Comparison of ENCODE assay signal across 18 cellular contexts in genomic region chr5:8429778-8430758, GRCh38.
DNase-seq lines count a peak whose midpoint lies in the region; ATAC-seq, FAIRE-seq and TF ChIP-seq lines count a peak whose summit lies in the region.
"Had no signal": no experiment of that assay in that cellular context is flagged by ENCODE, and none has a peak within 500 bp of the region (broad histone marks: within the 10 kb centered on the region; RNA-seq: fewer than 3 reads in every experiment).

No MANE protein-coding gene starts in this region.

- no peaks in the 10 kb centered on the region for H3K27me3 ChIP-seq in left ventricle myocardium inferior (ENCODE audit: low read depth)
- H3K27me3 ChIP-seq in H1 (replicated peaks in 1 of 4; ENCODE audit: control insufficient read depth in 3 of 4, extremely low read depth in 1 of 4, insufficient read depth in 3 of 4, low read length in 3 of 4) = no peaks in the 10 kb centered on the region
- no peaks in the 10 kb centered on the region for H3K27me3 ChIP-seq in osteoblast (ENCODE audit: insufficient read depth, low read length)
- H3K27me3 ChIP-seq in aorta (ENCODE audit: control insufficient read depth in 1 of 2, insufficient read depth in 2 of 2, low read length in 1 of 2) = no peaks in the 10 kb centered on the region
- H3K27me3 ChIP-seq: BLaER1 had no signal

- no peak for TF ChIP-seq POLR2A in H1 (IDR thresholded peaks at IDR 0.05; ENCODE audit: control extremely low read depth in 1 of 2, low read depth in 2 of 2, low read length in 2 of 2)

- ATAC-seq in Right ventricle myocardium inferior = no peak
- peak; percentile 60 for ATAC-seq in aorta (ENCODE audit: low FRiP score)
- ATAC-seq in stimulated activated memory B cell treated with anti-CD40 and anti-IgM and Interleukin-4, amounts not matched to agents 10 μg/mL and 1 μg/mL and 100 μg/mL, for 72 hours = no peak
- ATAC-seq: A549, HepG2 had no signal

- H3K36me3 ChIP-seq in left ventricle myocardium inferior (no peaks in the 10 kb centered on the region), H1 (ENCODE audit: control insufficient read depth in 2 of 4, insufficient read depth in 4 of 4, low read length in 3 of 4) (no peaks in the 10 kb centered on the region), osteoblast (ENCODE audit: insufficient read depth, low read length) (no peaks in the 10 kb centered on the region), aorta (ENCODE audit: control insufficient read depth in 1 of 2, insufficient read depth in 2 of 2, low read length in 1 of 2) (no peaks in the 10 kb centered on the region)
- H3K36me3 ChIP-seq: BLaER1, HAP-1 had no signal

- H2BK120ac ChIP-seq in H1 (replicated peaks; ENCODE audit: low read depth, low read length) = no peak overlapping the region

- H3K4me3 Mint-ChIP-seq in stimulated activated memory B cell treated with anti-CD40 and anti-IgM and Interleukin-4, amounts not matched to agents 10 μg/mL and 1 μg/mL and 100 μg/mL, for 72 hours = no peak overlapping the region
- H3K4me3 Mint-ChIP-seq: CD14-positive monocyte; CD4-positive, alpha-beta memory T cell had no signal

- no peak overlapping the region for H3K56ac ChIP-seq in H1 (replicated peaks; ENCODE audit: insufficient read length, low read depth, low read length)

- no peaks in the 10 kb centered on the region for H3K79me2 ChIP-seq in H1 (ENCODE audit: control insufficient read depth in 1 of 2, insufficient read depth in 2 of 2, low read length in 2 of 2)
- no peaks in the 10 kb centered on the region for H3K79me2 ChIP-seq in osteoblast (ENCODE audit: insufficient read depth, low read length)

- no peak overlapping the region for H3K27ac Mint-ChIP-seq in stimulated activated memory B cell treated with anti-CD40 and anti-IgM and Interleukin-4, amounts not matched to agents 10 μg/mL and 1 μg/mL and 100 μg/mL, for 72 hours
- H3K27ac Mint-ChIP-seq: CD14-positive monocyte; CD4-positive, alpha-beta memory T cell had no signal

- H4K20me1 ChIP-seq in H1 (replicated peaks in 1 of 2; ENCODE audit: control insufficient read depth in 1 of 2, insufficient read depth in 2 of 2, low read length in 2 of 2) (no peaks in the 10 kb centered on the region), osteoblast (ENCODE audit: insufficient read depth, low read length) (no peaks in the 10 kb centered on the region)
- H4K20me1 ChIP-seq: BLaER1 had no signal

- H3K9me3 Mint-ChIP-seq in stimulated activated memory B cell treated with anti-CD40 and anti-IgM and Interleukin-4, amounts not matched to agents 10 μg/mL and 1 μg/mL and 100 μg/mL, for 72 hours = peaks cover 10% of the 10 kb centered on the region

- H3K27ac ChIP-seq in left ventricle myocardium inferior (replicated peaks) (no peak overlapping the region), H1 (ENCODE audit: low read depth, low read length) (no peak overlapping the region), osteoblast (ENCODE audit: low read depth, low read length) (no peak overlapping the region), aorta (ENCODE audit: low read depth in 1 of 2, low read length in 2 of 2) (no peak overlapping the region)
- H3K27ac ChIP-seq: 22Rv1, A549, BLaER1 had no signal

- no peaks in the 10 kb centered on the region for H3K36me3 Mint-ChIP-seq in stimulated activated memory B cell treated with anti-CD40 and anti-IgM and Interleukin-4, amounts not matched to agents 10 μg/mL and 1 μg/mL and 100 μg/mL, for 72 hours
- H3K36me3 Mint-ChIP-seq: CD14-positive monocyte had no signal

- H4K91ac ChIP-seq in H1 (replicated peaks; ENCODE audit: insufficient read length, low read length) = no peak overlapping the region

- no peak overlapping the region for H3K18ac ChIP-seq in H1 (ENCODE audit: extremely low read depth, low read length)

- H3K9ac ChIP-seq in H1 (replicated peaks in 1 of 4; ENCODE audit: extremely low read depth in 1 of 4, low read depth in 3 of 4, low read length in 3 of 4) = no peak overlapping the region
- H3K9ac ChIP-seq: BLaER1 had no signal

- H3K4me3 ChIP-seq in left ventricle myocardium inferior (no peak overlapping the region), H1 (ENCODE audit: extremely low read depth in 1 of 4, insufficient read depth in 2 of 4, low read depth in 3 of 4, low read length in 4 of 4) (no peak overlapping the region), osteoblast (ENCODE audit: insufficient read depth, low read length) (no peak overlapping the region), aorta (ENCODE audit: low read length in 2 of 2) (no peak overlapping the region)
- H3K4me3 ChIP-seq: A549, BLaER1, HAP-1 had no signal

- CTCF ChIA-PET in H1 (lab: Charles Lee; ENCODE audit: partially characterized antibody) = no interaction called here

- POLR2A ChIA-PET in H1 (lab: Charles Lee; ENCODE audit: partially characterized antibody) = no interaction called here

- H4K8ac ChIP-seq in H1 (ENCODE audit: extremely low read depth, insufficient read depth, low read length) = peak overlapping the region; percentile 71; the same call in 1 of the 2 replicates

- 93% methylated on average over 22 of the region's 24 CpGs; no CpG with 5 or more reads in 1 of the 2 experiments for WGBS in H1 (ENCODE audit: extremely low coverage in 1 of 2, insufficient coverage in 1 of 2, insufficient read length in 1 of 2, insufficient replicate concordance in 2 of 2, low coverage in 1 of 2, low lambda C conversion rate in 2 of 2, missing lambda C conversion rate in 1 of 2), 2 experiments
- 92 to 94% methylated on average over 24 of the region's 24 CpGs for WGBS in aorta, 2 donors

- H3K4me1 ChIP-seq in left ventricle myocardium inferior = no peaks in the 10 kb centered on the region
- H3K4me1 ChIP-seq in H1 (replicated peaks in 1 of 4; ENCODE audit: control insufficient read depth in 3 of 4, insufficient read depth in 4 of 4, low read length in 3 of 4) = no peaks in the 10 kb centered on the region
- no peaks in the 10 kb centered on the region for H3K4me1 ChIP-seq in osteoblast (ENCODE audit: insufficient read depth, low read length)
- no peaks in the 10 kb centered on the region for H3K4me1 ChIP-seq in aorta (ENCODE audit: control insufficient read depth in 1 of 2, insufficient read depth in 2 of 2, low read length in 2 of 2)
- H3K4me1 ChIP-seq: A549, BLaER1, HAP-1 had no signal

- no peak overlapping the region for H2BK12ac ChIP-seq in H1 (ENCODE audit: low read depth, low read length)

- H3K23ac ChIP-seq in H1 (ENCODE audit: insufficient read length) = no peak overlapping the region

- H2AFZ ChIP-seq in H1 (ENCODE audit: low read length) (no peak overlapping the region), osteoblast (ENCODE audit: low read length) (no peak overlapping the region)

- no peaks in the 10 kb centered on the region for H3K27me3 Mint-ChIP-seq in stimulated activated memory B cell treated with anti-CD40 and anti-IgM and Interleukin-4, amounts not matched to agents 10 μg/mL and 1 μg/mL and 100 μg/mL, for 72 hours
- H3K27me3 Mint-ChIP-seq: CD4-positive, alpha-beta memory T cell had no signal

- no peak overlapping the region for H3K4ac ChIP-seq in H1 (replicated peaks; ENCODE audit: insufficient read length, low read depth, low read length)

- no peaks in the 10 kb centered on the region for H3K79me1 ChIP-seq in H1 (ENCODE audit: low read depth, low read length)

- no peak overlapping the region for H2AK5ac ChIP-seq in H1 (ENCODE audit: low read depth, low read length)

- TF ChIP-seq CTCF in left ventricle myocardium inferior (IDR thresholded peaks at IDR 0.05; ENCODE audit: borderline replicate concordance) (no peak), H1 (IDR thresholded peaks at IDR 0.05; ENCODE audit: control extremely low read depth in 1 of 3, insufficient read depth in 1 of 3, low read depth in 1 of 3, low read length in 3 of 3) (no peak), osteoblast (IDR thresholded peaks at IDR 0.05; ENCODE audit: extremely low read depth, low read depth, low read length) (no peak)

- no peak for TF ChIP-seq RAD21 in H1 (IDR thresholded peaks at IDR 0.05 in 1 of 2, conservative IDR thresholded peaks at IDR 0.05 in 1 of 2; ENCODE audit: low read depth in 2 of 2, low read length in 2 of 2)

- H3K9me3 ChIP-seq in left ventricle myocardium inferior (replicated peaks) (peaks cover 3% of the 10 kb centered on the region), H1 (ENCODE audit: insufficient read depth in 2 of 2, low read depth in 1 of 2, low read length in 1 of 2) (no peaks in the 10 kb centered on the region; a peak in 1 of 4 replicates), osteoblast (ENCODE audit: low read depth, low read length) (no peaks in the 10 kb centered on the region), aorta (ENCODE audit: control insufficient read depth, low read length) (no peaks in the 10 kb centered on the region)
- H3K9me3 ChIP-seq: A549, HAP-1 had no signal

- no peak for FAIRE-seq in H1 (lab: Jason Lieb, UNC)
- FAIRE-seq: A549, HepG2 had no signal

- no peak overlapping the region for H2BK15ac ChIP-seq in H1 (ENCODE audit: low read length)

- H2BK20ac ChIP-seq in H1 (ENCODE audit: low read length) = no peak overlapping the region

- H3K4me1 Mint-ChIP-seq in stimulated activated memory B cell treated with anti-CD40 and anti-IgM and Interleukin-4, amounts not matched to agents 10 μg/mL and 1 μg/mL and 100 μg/mL, for 72 hours = no peaks in the 10 kb centered on the region
- H3K4me1 Mint-ChIP-seq: CD14-positive monocyte; CD4-positive, alpha-beta memory T cell had no signal

- no peak for TF ChIP-seq EP300 in H1 (IDR thresholded peaks at IDR 0.05; ENCODE audit: borderline replicate concordance in 1 of 2, low read depth in 2 of 2, low read length in 2 of 2)

- no peaks in the 10 kb centered on the region for H3K23me2 ChIP-seq in H1 (ENCODE audit: low read depth, low read length)

- peak; percentile 59 for DNase-seq in Right ventricle myocardium inferior (ENCODE audit: missing footprints)
- DNase-seq in left ventricle myocardium inferior = no peak
- DNase-seq in H1 (ENCODE audit: low read depth in 1 of 2, low spot score in 2 of 2) = no peak
- DNase-seq in osteoblast (ENCODE audit: insufficient read length, low spot score, missing footprints) = peak; percentile 39
- no peak for DNase-seq in aorta
- DNase-seq in cerebellar cortex (ENCODE audit: low spot score) = no peak
- DNase-seq: Calu3; CD4-positive, alpha-beta memory T cell; DMS79 treated with DMSO at 0.1 percent for 48 hours; GF-D8; GOT3 had no signal

- intact Hi-C loops in Right ventricle myocardium inferior (cut with DNase I) (no loop called here), left ventricle myocardium inferior (cut with micrococcal nuclease) (no loop called here), aorta (cut with DNase I) (no loop called here)

- H4K5ac ChIP-seq in H1 (ENCODE audit: insufficient read length, low read depth, low read length) = no peak overlapping the region

- no peak overlapping the region for H3K14ac ChIP-seq in H1 (ENCODE audit: insufficient read length)

- no peak overlapping the region for H3K4me2 ChIP-seq in H1 (ENCODE audit: insufficient read depth in 1 of 2, low read depth in 2 of 2, low read length in 2 of 2)
- H3K4me2 ChIP-seq in osteoblast (ENCODE audit: insufficient read depth, low read length) = no peak overlapping the region
- H3K4me2 ChIP-seq: A549, BLaER1 had no signal

- no peak overlapping the region for H2BK5ac ChIP-seq in H1 (ENCODE audit: low read depth, low read length)

TF ChIP-seq in H1, 55 proteins besides CTCF, POLR2A, EP300 and RAD21 (continues in another document):
- TF ChIP-seq ZNF274 (IDR thresholded peaks at IDR 0.05; ENCODE audit: borderline replicate concordance, extremely low read depth, low read length) (no peak), CHD2 (IDR thresholded peaks at IDR 0.05; ENCODE audit: low read length) (no peak), CHD1 (IDR thresholded peaks at IDR 0.05; ENCODE audit: low read depth, low read length) (no peak)

Comparison
In these comparisons a context has a peak if more than half of its experiments do, and no peak if none do; other contexts are left out.
1. DNase-seq: peak in Right ventricle myocardium inferior (single experiment) and osteoblast (single experiment); none in left ventricle myocardium inferior (single experiment), H1 (0 of 2), aorta (0 of 2) and cerebellar cortex (single experiment).